Comparison of ENCODE assay signal across 2 cellular contexts in the genomic region with DNA sequence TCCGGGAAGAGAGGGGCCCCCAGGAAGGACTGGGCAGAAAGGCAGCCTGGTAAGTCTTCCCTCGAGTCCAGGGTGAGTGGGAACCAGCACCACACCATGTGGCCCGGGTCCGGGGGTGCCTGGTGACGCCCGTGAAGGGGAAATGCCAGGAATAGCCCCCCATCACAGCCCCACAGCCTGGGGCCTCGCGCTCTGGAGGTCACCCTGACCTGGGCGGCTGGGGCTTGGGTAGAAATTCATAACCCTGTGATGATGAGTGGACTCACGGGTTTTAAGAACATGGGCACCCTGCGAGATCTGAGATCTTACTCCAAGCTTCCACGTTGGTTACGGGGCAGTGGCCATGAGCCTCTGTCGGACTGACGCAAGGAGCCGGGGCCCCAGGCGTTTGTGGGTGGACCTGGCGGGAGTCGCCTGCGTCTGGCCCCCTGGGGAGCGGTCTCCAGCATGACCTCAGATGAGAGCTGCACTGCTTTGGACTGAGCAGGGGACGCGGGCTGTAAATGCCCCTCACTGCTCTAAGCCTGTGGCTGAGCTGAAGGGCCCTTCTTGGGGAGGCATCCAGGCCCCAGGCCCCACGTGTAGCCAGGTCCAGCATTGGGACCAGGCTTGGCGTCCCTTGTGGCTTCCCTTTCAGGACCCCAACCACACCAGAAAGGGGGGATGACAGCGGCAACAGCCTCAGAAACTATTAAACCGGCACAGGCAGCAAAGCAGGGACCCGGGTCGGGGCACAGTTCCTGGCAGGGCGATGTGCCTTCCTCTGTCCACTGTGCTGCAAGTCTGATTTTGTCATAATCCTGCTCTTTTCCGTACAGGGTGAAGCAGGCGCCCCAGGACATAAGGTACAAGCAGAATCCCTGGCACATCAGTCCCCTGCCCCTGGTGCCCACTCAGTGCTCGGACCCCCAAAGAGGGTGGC.
TF ChIP-seq lines count a peak whose summit lies in the region.

No MANE protein-coding gene starts in this region.

TF ChIP-seq in liver, 16 proteins besides CTCF, POLR2A, EP300 and RAD21 (continued from another document):
- TF ChIP-seq, protein P1, sequence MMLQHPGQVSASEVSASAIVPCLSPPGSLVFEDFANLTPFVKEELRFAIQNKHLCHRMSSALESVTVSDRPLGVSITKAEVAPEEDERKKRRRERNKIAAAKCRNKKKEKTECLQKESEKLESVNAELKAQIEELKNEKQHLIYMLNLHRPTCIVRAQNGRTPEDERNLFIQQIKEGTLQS (IDR thresholded peaks at IDR 0.05) = no peak
- TF ChIP-seq, protein P2, sequence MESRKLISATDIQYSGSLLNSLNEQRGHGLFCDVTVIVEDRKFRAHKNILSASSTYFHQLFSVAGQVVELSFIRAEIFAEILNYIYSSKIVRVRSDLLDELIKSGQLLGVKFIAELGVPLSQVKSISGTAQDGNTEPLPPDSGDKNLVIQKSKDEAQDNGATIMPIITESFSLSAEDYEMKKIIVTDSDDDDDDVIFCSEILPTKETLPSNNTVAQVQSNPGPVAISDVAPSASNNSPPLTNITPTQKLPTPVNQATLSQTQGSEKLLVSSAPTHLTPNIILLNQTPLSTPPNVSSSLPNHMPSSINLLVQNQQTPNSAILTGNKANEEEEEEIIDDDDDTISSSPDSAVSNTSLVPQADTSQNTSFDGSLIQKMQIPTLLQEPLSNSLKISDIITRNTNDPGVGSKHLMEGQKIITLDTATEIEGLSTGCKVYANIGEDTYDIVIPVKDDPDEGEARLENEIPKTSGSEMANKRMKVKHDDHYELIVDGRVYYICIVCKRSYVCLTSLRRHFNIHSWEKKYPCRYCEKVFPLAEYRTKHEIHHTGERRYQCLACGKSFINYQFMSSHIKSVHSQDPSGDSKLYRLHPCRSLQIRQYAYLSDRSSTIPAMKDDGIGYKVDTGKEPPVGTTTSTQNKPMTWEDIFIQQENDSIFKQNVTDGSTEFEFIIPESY (IDR thresholded peaks at IDR 0.05) = no peak
- TF ChIP-seq, protein P3, sequence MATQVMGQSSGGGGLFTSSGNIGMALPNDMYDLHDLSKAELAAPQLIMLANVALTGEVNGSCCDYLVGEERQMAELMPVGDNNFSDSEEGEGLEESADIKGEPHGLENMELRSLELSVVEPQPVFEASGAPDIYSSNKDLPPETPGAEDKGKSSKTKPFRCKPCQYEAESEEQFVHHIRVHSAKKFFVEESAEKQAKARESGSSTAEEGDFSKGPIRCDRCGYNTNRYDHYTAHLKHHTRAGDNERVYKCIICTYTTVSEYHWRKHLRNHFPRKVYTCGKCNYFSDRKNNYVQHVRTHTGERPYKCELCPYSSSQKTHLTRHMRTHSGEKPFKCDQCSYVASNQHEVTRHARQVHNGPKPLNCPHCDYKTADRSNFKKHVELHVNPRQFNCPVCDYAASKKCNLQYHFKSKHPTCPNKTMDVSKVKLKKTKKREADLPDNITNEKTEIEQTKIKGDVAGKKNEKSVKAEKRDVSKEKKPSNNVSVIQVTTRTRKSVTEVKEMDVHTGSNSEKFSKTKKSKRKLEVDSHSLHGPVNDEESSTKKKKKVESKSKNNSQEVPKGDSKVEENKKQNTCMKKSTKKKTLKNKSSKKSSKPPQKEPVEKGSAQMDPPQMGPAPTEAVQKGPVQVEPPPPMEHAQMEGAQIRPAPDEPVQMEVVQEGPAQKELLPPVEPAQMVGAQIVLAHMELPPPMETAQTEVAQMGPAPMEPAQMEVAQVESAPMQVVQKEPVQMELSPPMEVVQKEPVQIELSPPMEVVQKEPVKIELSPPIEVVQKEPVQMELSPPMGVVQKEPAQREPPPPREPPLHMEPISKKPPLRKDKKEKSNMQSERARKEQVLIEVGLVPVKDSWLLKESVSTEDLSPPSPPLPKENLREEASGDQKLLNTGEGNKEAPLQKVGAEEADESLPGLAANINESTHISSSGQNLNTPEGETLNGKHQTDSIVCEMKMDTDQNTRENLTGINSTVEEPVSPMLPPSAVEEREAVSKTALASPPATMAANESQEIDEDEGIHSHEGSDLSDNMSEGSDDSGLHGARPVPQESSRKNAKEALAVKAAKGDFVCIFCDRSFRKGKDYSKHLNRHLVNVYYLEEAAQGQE (IDR thresholded peaks at IDR 0.05) = no peak
- no peak for TF ChIP-seq FOXA1 (IDR thresholded peaks at IDR 0.05)
- TF ChIP-seq RXRA (IDR thresholded peaks at IDR 0.05) = no peak
- no peak for TF ChIP-seq HNF4G (IDR thresholded peaks at IDR 0.05)
- no peak for TF ChIP-seq GABPA (IDR thresholded peaks at IDR 0.05 in 1 of 2, conservative IDR thresholded peaks at IDR 0.05 in 1 of 2)
- TF ChIP-seq, protein P4, sequence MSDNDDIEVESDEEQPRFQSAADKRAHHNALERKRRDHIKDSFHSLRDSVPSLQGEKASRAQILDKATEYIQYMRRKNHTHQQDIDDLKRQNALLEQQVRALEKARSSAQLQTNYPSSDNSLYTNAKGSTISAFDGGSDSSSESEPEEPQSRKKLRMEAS (IDR thresholded peaks at IDR 0.05) = no peak
- no peak for TF ChIP-seq TAF1 (conservative IDR thresholded peaks at IDR 0.05)
- no peak for TF ChIP-seq YY1 (IDR thresholded peaks at IDR 0.05)
- TF ChIP-seq FOXA2 (IDR thresholded peaks at IDR 0.05) = no peak
- TF ChIP-seq SP1 (IDR thresholded peaks at IDR 0.05) = no peak
- TF ChIP-seq JUND (IDR thresholded peaks at IDR 0.05) = no peak
- TF ChIP-seq EGR1 (IDR thresholded peaks at IDR 0.05; ENCODE audit: low read depth in 2 of 2) = no peak

TF ChIP-seq in SK-N-SH, 30 proteins besides CTCF, POLR2A, EP300 and RAD21 (continued from another document):
- TF ChIP-seq, protein P5, sequence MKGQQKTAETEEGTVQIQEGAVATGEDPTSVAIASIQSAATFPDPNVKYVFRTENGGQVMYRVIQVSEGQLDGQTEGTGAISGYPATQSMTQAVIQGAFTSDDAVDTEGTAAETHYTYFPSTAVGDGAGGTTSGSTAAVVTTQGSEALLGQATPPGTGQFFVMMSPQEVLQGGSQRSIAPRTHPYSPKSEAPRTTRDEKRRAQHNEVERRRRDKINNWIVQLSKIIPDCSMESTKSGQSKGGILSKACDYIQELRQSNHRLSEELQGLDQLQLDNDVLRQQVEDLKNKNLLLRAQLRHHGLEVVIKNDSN (IDR thresholded peaks at IDR 0.05; ENCODE audit: borderline replicate concordance, low read depth) = no peak
- TF ChIP-seq SIN3A (IDR thresholded peaks at IDR 0.05; ENCODE audit: borderline replicate concordance, low read depth, low read length) (no peak), TCF12 (IDR thresholded peaks at IDR 0.05) (no peak), NRF1 (IDR thresholded peaks at IDR 0.05; ENCODE audit: low read depth, low read length) (no peak), RXRA (IDR thresholded peaks at IDR 0.05; ENCODE audit: borderline replicate concordance, low read depth) (no peak), FOXM1 (IDR thresholded peaks at IDR 0.05; ENCODE audit: low read depth) (no peak)
- TF ChIP-seq, protein P6, sequence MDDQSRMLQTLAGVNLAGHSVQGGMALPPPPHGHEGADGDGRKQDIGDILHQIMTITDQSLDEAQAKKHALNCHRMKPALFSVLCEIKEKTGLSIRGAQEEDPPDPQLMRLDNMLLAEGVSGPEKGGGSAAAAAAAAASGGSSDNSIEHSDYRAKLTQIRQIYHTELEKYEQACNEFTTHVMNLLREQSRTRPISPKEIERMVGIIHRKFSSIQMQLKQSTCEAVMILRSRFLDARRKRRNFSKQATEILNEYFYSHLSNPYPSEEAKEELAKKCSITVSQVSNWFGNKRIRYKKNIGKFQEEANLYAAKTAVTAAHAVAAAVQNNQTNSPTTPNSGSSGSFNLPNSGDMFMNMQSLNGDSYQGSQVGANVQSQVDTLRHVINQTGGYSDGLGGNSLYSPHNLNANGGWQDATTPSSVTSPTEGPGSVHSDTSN (IDR thresholded peaks at IDR 0.05) = no peak
- TF ChIP-seq, protein P4 (IDR thresholded peaks at IDR 0.05; ENCODE audit: low read depth) = no peak
